Comparison of ENCODE assay signal across 26 cellular contexts in genomic region chr13:20177049-20177831, GRCh38. TPM values are rescaled to one million over a fixed set of nuclear protein-coding genes. Genes with fewer than 3 reads are reported as not detected.
DNase-seq lines count a peak whose midpoint lies in the region; ATAC-seq, FAIRE-seq and TF ChIP-seq lines count a peak whose summit lies in the region.
"Had no signal": no experiment of that assay in that cellular context is flagged by ENCODE, and none has a peak within 500 bp of the region (broad histone marks: within the 10 kb centered on the region; RNA-seq: fewer than 3 reads in every experiment).

No MANE protein-coding gene starts in this region.

- H3K9me3 Mint-ChIP-seq in Calu3 (ENCODE audit: low read depth, unreplicated experiment), result no peaks in the 10 kb centered on the region
- H3K9me3 Mint-ChIP-seq: activated CD4-positive, alpha-beta memory T cell treated with anti-CD3 and anti-CD28 coated beads, Interleukin-2, amount 10 ng/mL, durations not matched to agents 7 days and 5 days; nephron had no signal

- no TSS peak for BruUV-seq in Calu3 (replicated peaks; lab: Mats Ljungman, UMichigan)

- peak; percentile 52 for DNase-seq in H7
- DNase-seq in brain microvascular endothelial cell, result no peak
- DNase-seq in fibroblast of the aortic adventitia (ENCODE audit: low read depth), result no peak
- peak; percentile 41 for DNase-seq in retina
- no peak for DNase-seq in Calu3
- no peak for DNase-seq in frontal cortex (ENCODE audit: low spot score in 2 of 2)
- DNase-seq: activated CD4-positive, alpha-beta memory T cell treated with anti-CD3 and anti-CD28 coated beads, Interleukin-2, amount 10 ng/mL, durations not matched to agents 7 days and 5 days; activated naive CD4-positive, alpha-beta T cell treated with Interleukin-2 at 50 U/mL for 16 hours; activated T-cell treated with anti-CD3 and anti-CD28 coated beads for 4 hours; AML-193; aorta; DMS79 treated with DMSO at 0.1 percent for 48 hours; hypothalamus; NCI-H2029 treated with DMSO at 0.1 percent for 48 hours; NCI-H446 treated with DMSO at 0.1 percent for 48 hours; NK-92 treated with Interleukin-12 subunit alpha and Interleukin-12 subunit beta, amount 100 ng/mL, for 24 hours; stimulated activated CD4-positive, alpha-beta T cell treated with anti-CD3 and anti-CD28 coated beads, Interleukin-4, amount 100 ng/mL, for 4 hours; T1000; upper lobe of right lung had no signal

- in situ Hi-C loops in brain microvascular endothelial cell (cut with HindIII; ENCODE audit: low pct_ligation_motif_present, low sequenced_read_pairs), result loop anchor here (25.0 kb wide), 1 partner anchor 235 kb away; no protein-coding TSS in a partner anchor

- no peaks in the 10 kb centered on the region for H3K27me3 Mint-ChIP-seq in Calu3 (ENCODE audit: unreplicated experiment)

- H3K27ac ChIP-seq in brain microvascular endothelial cell, result no peak overlapping the region
- H3K27ac ChIP-seq: KMS-11, upper lobe of right lung had no signal

- FAIRE-seq in frontal cortex (lab: Jason Lieb, UNC), result no peak

- H3K4me1 Mint-ChIP-seq in Calu3 (ENCODE audit: low read depth, unreplicated experiment), result peaks cover 19% of the 10 kb centered on the region

- H3K36me3 ChIP-seq in H7 (replicated peaks; ENCODE audit: control insufficient read depth, insufficient read depth, low read length), result no peaks in the 10 kb centered on the region
- H3K36me3 ChIP-seq in brain microvascular endothelial cell (replicated peaks), result no peaks in the 10 kb centered on the region
- H3K36me3 ChIP-seq: upper lobe of right lung had no signal

- H3K4me3 ChIP-seq in H7 (ENCODE audit: insufficient read depth, low read depth, low read length) (no peak overlapping the region), brain microvascular endothelial cell (ENCODE audit: low read depth, low read length) (peak overlapping the region; percentile 20), fibroblast of the aortic adventitia (ENCODE audit: low read depth, low read length) (peak overlapping the region; percentile 13)
- H3K4me3 ChIP-seq: upper lobe of right lung had no signal

- H3K36me3 Mint-ChIP-seq in Calu3 (ENCODE audit: insufficient read depth, unreplicated experiment), result peaks cover 8% of the 10 kb centered on the region

- H3K27me3 ChIP-seq in H7 (ENCODE audit: control insufficient read depth, insufficient read depth, low read length) (peaks cover 2% of the 10 kb centered on the region), brain microvascular endothelial cell (replicated peaks) (peaks cover 36% of the 10 kb centered on the region)

- no peak overlapping the region for H3K27ac Mint-ChIP-seq in Calu3 (ENCODE audit: unreplicated experiment)
- H3K27ac Mint-ChIP-seq: activated CD4-positive, alpha-beta memory T cell treated with anti-CD3 and anti-CD28 coated beads, Interleukin-2, amount 10 ng/mL, durations not matched to agents 7 days and 5 days had no signal

- TF ChIP-seq CTCF in brain microvascular endothelial cell (IDR thresholded peaks at IDR 0.05; ENCODE audit: low read depth, low read length, missing control alignments) (no peak), fibroblast of the aortic adventitia (IDR thresholded peaks at IDR 0.05; ENCODE audit: insufficient read depth, low read length) (no peak), Calu3 (IDR thresholded peaks at IDR 0.05; ENCODE audit: unreplicated experiment) (no peak)

- CTCF ChIA-PET in Calu3 (lab: Charles Lee), result no interaction called here

- no peak overlapping the region for H3K4me3 Mint-ChIP-seq in Calu3 (ENCODE audit: low read depth, unreplicated experiment)
- H3K4me3 Mint-ChIP-seq: activated CD4-positive, alpha-beta memory T cell treated with anti-CD3 and anti-CD28 coated beads, Interleukin-2, amount 10 ng/mL, durations not matched to agents 7 days and 5 days; nephron had no signal

- intact Hi-C loops in Calu3 (cut with micrococcal nuclease; ENCODE audit: unreplicated experiment), result no loop called here

- ATAC-seq in HG03196 (IDR thresholded peaks at IDR 0.05; ENCODE audit: unreplicated experiment), result no peak
- ATAC-seq in HG03469 (IDR thresholded peaks at IDR 0.05; ENCODE audit: unreplicated experiment), result no peak
- ATAC-seq: upper lobe of right lung had no signal

RNA-seq across cellular contexts. Expression of gene GJB2, which starts 15.5 kb away (rescaled TPM):
- total RNA-seq in H7 (2014; rRNA removed; shearing (Covaris generic)), result 0.07 TPM in 1 of 2 replicates, not detected in the other
- total RNA-seq in fibroblast of the aortic adventitia (ENCODE audit: low replicate concordance) (0.18 TPM in 1 of 2 replicates, not detected in the other), Calu3 (2022) (3.9 and 4.6 TPM in 2 replicates), frontal cortex (5.3 TPM)
- total RNA-seq: chondrocyte had no signal

RNA-seq across cellular contexts. Expression of gene GJA3, which starts 16.4 kb away (rescaled TPM):
- 0.03 and 0.15 TPM in 2 replicates for total RNA-seq in H7 (2014; rRNA removed; shearing (Covaris generic))
- total RNA-seq in fibroblast of the aortic adventitia (ENCODE audit: low replicate concordance) (0.82 and 0.90 TPM in 2 replicates), Calu3 (2022) (3.9 and 4.3 TPM in 2 replicates), frontal cortex (not detected)
- total RNA-seq: upper lobe of right lung had no signal

RNA-seq across cellular contexts. Expression of gene GJB6, which starts 54.9 kb away (rescaled TPM):
- not detected in 2 replicates for total RNA-seq in H7 (2014; rRNA removed; shearing (Covaris generic))
- total RNA-seq in fibroblast of the aortic adventitia (ENCODE audit: low replicate concordance), result not detected in 2 replicates
- 0.24 TPM in 1 of 2 replicates, not detected in the other for total RNA-seq in Calu3 (2022)
- 12.6 TPM for total RNA-seq in frontal cortex
- total RNA-seq: aorta, chondrocyte, H4, RPMI7951, upper lobe of right lung had no signal

Comparison
In these comparisons a context has a peak if more than half of its experiments do, and no peak if none do; other contexts are left out.
1. DNase-seq: peak in H7 (single experiment) and retina (single experiment); none in brain microvascular endothelial cell (single experiment), fibroblast of the aortic adventitia (single experiment), Calu3 (single experiment) and frontal cortex (0 of 2).
2. RNA of gene GJB6, which starts 54.9 kb away (total RNA-seq): 12.6 TPM in frontal cortex (single experiment); 0.24 TPM in Calu3, not detected in H7 and not detected in fibroblast of the aortic adventitia; every median in the first group is over 10 times any median in the second.